ENCODE assay signal across 2 cellular contexts in genomic region chr4:120452006-120452405, GRCh38.
TF ChIP-seq lines count a peak whose summit lies in the region.

No MANE protein-coding gene starts in this region.

TF ChIP-seq in GM23338, 12 proteins besides CTCF, POLR2A, EP300 and RAD21:
- TF ChIP-seq NANOG (IDR thresholded peaks at IDR 0.05; ENCODE audit: borderline replicate concordance) (no peak), REST (IDR thresholded peaks at IDR 0.05; ENCODE audit: unreplicated experiment) (no peak), ETS1 (IDR thresholded peaks at IDR 0.05) (no peak), POLR2AphosphoS5 (IDR thresholded peaks at IDR 0.05; ENCODE audit: low read depth) (no peak), EZH2phosphoT487 (IDR thresholded peaks at IDR 0.05; ENCODE audit: unreplicated experiment) (no peak), EZH2 (IDR thresholded peaks at IDR 0.05; ENCODE audit: low read depth, unreplicated experiment) (no peak)

TF ChIP-seq in H1, 55 proteins besides CTCF, POLR2A, EP300 and RAD21:
- TF ChIP-seq USF2 (IDR thresholded peaks at IDR 0.05; ENCODE audit: low read length) (no peak), CEBPB (IDR thresholded peaks at IDR 0.05; ENCODE audit: low read depth, low read length) (no peak), E2F6 (IDR thresholded peaks at IDR 0.05) (no peak), KDM5A (IDR thresholded peaks at IDR 0.05; ENCODE audit: low read length) (no peak), POLR2AphosphoS5 (IDR thresholded peaks at IDR 0.05; ENCODE audit: low read depth, low read length) (no peak), GABPA (IDR thresholded peaks at IDR 0.05; ENCODE audit: borderline replicate concordance, insufficient read depth, low read length) (no peak), CTBP2 (IDR thresholded peaks at IDR 0.05; ENCODE audit: borderline replicate concordance, insufficient read depth, insufficient read length, low read length) (no peak), TBP (IDR thresholded peaks at IDR 0.05; ENCODE audit: low read depth, low read length) (no peak), MAX (IDR thresholded peaks at IDR 0.05) (no peak), FOSL1 (IDR thresholded peaks at IDR 0.05; ENCODE audit: insufficient read depth, low read depth, low read length) (no peak), SP4 (IDR thresholded peaks at IDR 0.05; ENCODE audit: low read length) (no peak), POU5F1 (IDR thresholded peaks at IDR 0.05; ENCODE audit: low read depth, low read length) (no peak)
